Comparison of ENCODE assay signal across 8 cellular contexts in genomic region chr20:58649288-58650180, GRCh38. TPM values are rescaled to one million over a fixed set of nuclear protein-coding genes. Genes with fewer than 3 reads are reported as not detected.
A peak's percentile ranks its signal among the peaks of the same experiment; 100 is the strongest.
DNase-seq lines count a peak whose midpoint lies in the region; ATAC-seq, FAIRE-seq and TF ChIP-seq lines count a peak whose summit lies in the region.

No MANE protein-coding gene starts in this region.

- peaks cover 2% of the 10 kb centered on the region; the same call in 1 of the 2 replicates for H3K27me3 Mint-ChIP-seq in H9 (ENCODE audit: low read depth)

- H3K9ac ChIP-seq in H9 (ENCODE audit: extremely low read depth, insufficient read length, low read length) (peak overlapping the region; percentile 16), fibroblast of lung (ENCODE audit: insufficient read depth, low read length) (peak overlapping the region; percentile 61), parathyroid adenoma (no peak overlapping the region)

- no peaks in the 10 kb centered on the region for H3K4me1 ChIP-seq in H9 (ENCODE audit: insufficient read depth, low read length)
- H3K4me1 ChIP-seq in fibroblast of lung (ENCODE audit: control insufficient read depth, extremely low read depth, insufficient read depth, low read length), result no peaks in the 10 kb centered on the region
- H3K4me1 ChIP-seq in parathyroid adenoma, result peaks cover 6% of the 10 kb centered on the region
- peaks cover 16% of the 10 kb centered on the region for H3K4me1 ChIP-seq in A673 (ENCODE audit: insufficient read depth, low read length, poor library complexity, severe bottlenecking)

- H3K4ac ChIP-seq in H9 (ENCODE audit: low read depth, low read length), result no peak overlapping the region

- peak overlapping the region; percentile 46 to 65 for H3K4me3 Mint-ChIP-seq in H9

- H3K36me3 Mint-ChIP-seq in H9 (ENCODE audit: insufficient read depth in 1 of 3, low read depth in 3 of 3), result peaks cover 0 to 5% (median 2%) of the 10 kb centered on the region in 3 experiments; a peak in 4 of 7 replicates

- no peak overlapping the region for H3K18ac ChIP-seq in H9 (ENCODE audit: insufficient read length, low read depth, low read length)

- no peak overlapping the region for H3K23ac ChIP-seq in H9 (ENCODE audit: insufficient read length, low read depth, low read length)

- H3K14ac ChIP-seq in H9 (ENCODE audit: insufficient read depth, low read length), result no peak overlapping the region

- H2AFZ ChIP-seq in H9 (ENCODE audit: low read length) (no peak overlapping the region), fibroblast of lung (ENCODE audit: low read length) (peak overlapping the region; percentile 38), parathyroid adenoma (peak overlapping the region; percentile 98)

- H4K91ac ChIP-seq in H9 (ENCODE audit: insufficient read length, low read depth, low read length), result no peak overlapping the region

- CTCF ChIA-PET in A673 (lab: Charles Lee), result no interaction called here

- no peak overlapping the region for H4K8ac ChIP-seq in H9 (replicated peaks; ENCODE audit: insufficient read length, low read depth, low read length)

- intact Hi-C loops in A673 (cut with micrococcal nuclease; ENCODE audit: unreplicated experiment), result loop anchor here (2.0 to 5.0 kb wide), 3 partner anchors 167 to 413 kb away; partner anchors contain the start of genes GNAS and GNAS-AS1

- no peaks in the 10 kb centered on the region; a peak in 1 of 5 replicates for H3K9me3 Mint-ChIP-seq in H9

- H3K9me3 ChIP-seq in H9 (ENCODE audit: control insufficient read depth, low read depth, low read length), result no peaks in the 10 kb centered on the region
- H3K9me3 ChIP-seq in fibroblast of lung (ENCODE audit: control insufficient read depth, insufficient read depth, low read depth, low read length), result no peaks in the 10 kb centered on the region
- H3K9me3 ChIP-seq in parathyroid adenoma (ENCODE audit: control insufficient read depth, low read length), result no peaks in the 10 kb centered on the region
- H3K9me3 ChIP-seq in A673 (ENCODE audit: low read depth, low read length, poor library complexity, severe bottlenecking), result no peaks in the 10 kb centered on the region

- H2BK15ac ChIP-seq in H9 (ENCODE audit: low read depth, low read length), result no peak overlapping the region

- H2BK5ac ChIP-seq in H9 (ENCODE audit: insufficient read length, low read length), result no peak overlapping the region

- no peak for TF ChIP-seq CTCF in H9 (conservative IDR thresholded peaks at IDR 0.05)
- no peak for TF ChIP-seq CTCF in fibroblast of lung (conservative IDR thresholded peaks at IDR 0.05 in 1 of 2, IDR thresholded peaks at IDR 0.05 in 1 of 2; ENCODE audit: low read depth in 1 of 2, low read length in 2 of 2)
- TF ChIP-seq CTCF in parathyroid adenoma (IDR thresholded peaks at IDR 0.05), result no peak
- no peak for TF ChIP-seq CTCF in A673 (conservative IDR thresholded peaks at IDR 0.05; ENCODE audit: low read depth, low read length)

- H3K4me3 ChIP-seq in fibroblast of lung (replicated peaks in 1 of 4; ENCODE audit: control extremely low read depth in 1 of 4, insufficient read depth in 1 of 4, low read depth in 3 of 4, low read length in 4 of 4) (peak overlapping the region in 3 of 4 experiments; percentile 4 to 45 (median 6)), parathyroid adenoma (ENCODE audit: low read depth, low read length) (no peak overlapping the region), A673 (ENCODE audit: low read depth, low read length, poor library complexity, severe bottlenecking) (no peak overlapping the region)

- H2AK5ac ChIP-seq in H9 (ENCODE audit: insufficient read length, low read length), result no peak overlapping the region

- H3K27me3 ChIP-seq in H9 (ENCODE audit: insufficient read depth, low read length) (no peaks in the 10 kb centered on the region; the same call in 1 of the 2 replicates), fibroblast of lung (ENCODE audit: control insufficient read depth, insufficient read depth, low read length) (no peaks in the 10 kb centered on the region), parathyroid adenoma (ENCODE audit: control insufficient read depth, insufficient read depth, low read length) (no peaks in the 10 kb centered on the region), A673 (replicated peaks; ENCODE audit: insufficient read depth, low read depth, low read length, poor library complexity) (no peaks in the 10 kb centered on the region)

- H3K36me3 ChIP-seq in fibroblast of lung (ENCODE audit: control insufficient read depth, insufficient read depth, low read length) (no peaks in the 10 kb centered on the region), parathyroid adenoma (ENCODE audit: control insufficient read depth, insufficient read depth, low read length) (no peaks in the 10 kb centered on the region), A673 (ENCODE audit: insufficient read depth, low read length, poor library complexity, severe bottlenecking) (no peaks in the 10 kb centered on the region)

- no peak for FAIRE-seq in GM19239 (lab: Jason Lieb, UNC)

- H3K56ac ChIP-seq in H9 (ENCODE audit: insufficient read length, low read depth, low read length), result no peak overlapping the region

- peaks cover 21% of the 10 kb centered on the region for H3K23me2 ChIP-seq in H9 (ENCODE audit: insufficient read length, low read depth, low read length, poor library complexity, severe bottlenecking)

- H3K4me1 Mint-ChIP-seq in H9, result peaks cover 19 to 22% of the 10 kb centered on the region in 2 experiments

- H3K27ac Mint-ChIP-seq in H9, result no peak overlapping the region

- H2BK12ac ChIP-seq in H9 (ENCODE audit: insufficient read length, low read depth, low read length), result no peak overlapping the region

- BruUV-seq in A673 (replicated peaks; lab: Mats Ljungman, UMichigan), result no TSS peak

- H3T11ph ChIP-seq in H9 (ENCODE audit: low read length), result no peak overlapping the region

- POLR2A ChIA-PET in A673 (lab: Charles Lee; ENCODE audit: low non-redundant PET), result no interaction called here

- H3K27ac ChIP-seq in H9 (ENCODE audit: insufficient read length, low read depth, low read length) (no peak overlapping the region), fibroblast of lung (ENCODE audit: insufficient read depth, low read length) (no peak overlapping the region), parathyroid adenoma (no peak overlapping the region), A673 (ENCODE audit: low read depth, low read length, poor library complexity, severe bottlenecking) (no peak overlapping the region)

- H2BK20ac ChIP-seq in H9 (ENCODE audit: low read depth, low read length, poor library complexity, severe bottlenecking), result no peak overlapping the region

- peak overlapping the region; percentile 49 for H3K4me2 ChIP-seq in H9 (ENCODE audit: insufficient read depth, insufficient read length, low read length)
- no peak overlapping the region for H3K4me2 ChIP-seq in fibroblast of lung (ENCODE audit: extremely low read depth, insufficient read depth, low read length)
- H3K4me2 ChIP-seq in parathyroid adenoma (ENCODE audit: low read length), result peak overlapping the region; percentile 14

- DNase-seq in H9 (no peak), activated T-cell treated with anti-CD3 and anti-CD28 coated beads for 4 hours (peak; percentile 19), fibroblast of lung (ENCODE audit: low read depth in 2 of 2) (no peak), GM19239 (ENCODE audit: insufficient read length, low spot score) (no peak), globus pallidus (ENCODE audit: low spot score) (no peak), A673 (ENCODE audit: low spot score) (no peak)

- ATAC-seq in GM18868 (IDR thresholded peaks at IDR 0.05; ENCODE audit: unreplicated experiment), result no peak

- no peak overlapping the region for H4K5ac ChIP-seq in H9 (ENCODE audit: insufficient read length, low read depth, low read length)

- H3K79me1 ChIP-seq in H9 (ENCODE audit: insufficient read depth, low read depth, low read length, poor library complexity, severe bottlenecking), result no peaks in the 10 kb centered on the region

- peaks cover 6% of the 10 kb centered on the region; the same call in 1 of the 2 replicates for H3K79me2 ChIP-seq in H9 (ENCODE audit: insufficient read depth, low read length)
- H3K79me2 ChIP-seq in fibroblast of lung (ENCODE audit: control insufficient read depth, insufficient read depth, low read length), result peaks cover 34% of the 10 kb centered on the region
- peaks cover 19% of the 10 kb centered on the region for H3K79me2 ChIP-seq in parathyroid adenoma

- no peaks in the 10 kb centered on the region for H4K20me1 ChIP-seq in H9 (ENCODE audit: control insufficient read depth, insufficient read depth, insufficient read length)
- H4K20me1 ChIP-seq in fibroblast of lung (ENCODE audit: control insufficient read depth, extremely low read depth, insufficient read depth, low read length), result no peaks in the 10 kb centered on the region

- WGBS in H9 (ENCODE audit: extremely low coverage, insufficient read length, low lambda C conversion rate), result no CpG with 5 or more reads among the region's 73 CpGs

- H2BK120ac ChIP-seq in H9 (ENCODE audit: low read depth, low read length, poor library complexity, severe bottlenecking), result no peak overlapping the region

RNA-seq across cellular contexts. Expression of gene STX16, which starts 1.5 kb away (rescaled TPM):
- total RNA-seq in H9 (2021) (81.4 and 87.8 TPM in 2 replicates), fibroblast of lung (46.0 and 64.9 TPM in 2 replicates), A673 (2021) (44.5 and 53.4 TPM in 2 replicates)
- polyA plus RNA-seq in fibroblast of lung, result 35.1 and 39.3 TPM in 2 replicates
- 25.1 and 26.9 TPM in 2 replicates for polyA plus RNA-seq in fibroblast of lung (2012)
- polyA minus RNA-seq in fibroblast of lung (ENCODE audit: low replicate concordance), result 7.7 and 32.4 TPM in 2 replicates

RNA-seq across cellular contexts. Expression of gene NPEPL1, which starts 43.1 kb away (rescaled TPM):
- total RNA-seq in H9 (2021) (31.1 TPM in 2 replicates), fibroblast of lung (18.7 and 24.6 TPM in 2 replicates), A673 (2021) (15.8 and 19.9 TPM in 2 replicates)
- 2.9 and 3.7 TPM in 2 replicates for polyA plus RNA-seq in fibroblast of lung
- polyA plus RNA-seq in fibroblast of lung (2012), result 11.2 and 15.5 TPM in 2 replicates
- 2.6 and 19.7 TPM in 2 replicates for polyA minus RNA-seq in fibroblast of lung (ENCODE audit: low replicate concordance)

Comparison
In these comparisons a context has a peak if more than half of its experiments do, and no peak if none do; other contexts are left out.
1. H3K4me3 ChIP-seq: peak in fibroblast of lung (3 of 4); none in parathyroid adenoma (single experiment) and A673 (single experiment).